ENCODE assay signal across 17 cellular contexts in genomic region chr5:173730610-173731302, GRCh38.
"Had no signal": no experiment of that assay in that cellular context is flagged by ENCODE, and none has a peak within 500 bp of the region (broad histone marks: within the 10 kb centered on the region; RNA-seq: fewer than 3 reads in every experiment).

No MANE protein-coding gene starts in this region.

- H3K4me3 Mint-ChIP-seq: activated B cell treated with CpG ODN at 0.5 μM for 24 hours; activated CD4-positive, alpha-beta T cell treated with anti-CD3 and anti-CD28 coated beads, Interleukin-2, amount 10 ng/mL, durations not matched to agents 24 days and 14 days; activated naive CD4-positive, alpha-beta T cell treated with anti-CD3 and anti-CD28 coated beads for 36 hours; activated T-helper 1 cell treated with anti-CD3 and anti-CD28 coated beads, Interleukin-12 subunit alpha, Interleukin-12 subunit beta, Interleukin-2, Interleukin-4 antibody, amounts not matched to agents 30 ng/mL and 10 ng/mL and 1 ng/mL, durations not matched to agents 14 hours and 24 hours and 36 hours; mesothelial cell of epicardium; stimulated activated effector memory CD8-positive, alpha-beta T cell treated with anti-CD3 and anti-CD28 coated beads, Interleukin-12 subunit alpha, Interleukin-12 subunit beta, amount 100 ng/mL, for 72 hours had no signal

- H3K9me3 ChIP-seq: neutrophil, prostate gland, right lobe of liver had no signal

- H3K27me3 ChIP-seq: heart right ventricle, neutrophil, right lobe of liver had no signal

- H3K27ac Mint-ChIP-seq: activated B cell treated with CpG ODN at 0.5 μM for 24 hours; activated CD4-positive, alpha-beta T cell treated with anti-CD3 and anti-CD28 coated beads, Interleukin-2, amount 10 ng/mL, durations not matched to agents 24 days and 14 days; activated naive CD4-positive, alpha-beta T cell treated with anti-CD3 and anti-CD28 coated beads for 36 hours; activated T-helper 1 cell treated with anti-CD3 and anti-CD28 coated beads, Interleukin-12 subunit alpha, Interleukin-12 subunit beta, Interleukin-2, Interleukin-4 antibody, amounts not matched to agents 30 ng/mL and 10 ng/mL and 1 ng/mL, durations not matched to agents 14 hours and 24 hours and 36 hours; mesothelial cell of epicardium; stimulated activated effector memory CD8-positive, alpha-beta T cell treated with anti-CD3 and anti-CD28 coated beads, Interleukin-12 subunit alpha, Interleukin-12 subunit beta, amount 100 ng/mL, for 72 hours had no signal

- H3K27me3 Mint-ChIP-seq: activated B cell treated with CpG ODN at 0.5 μM for 24 hours; activated CD4-positive, alpha-beta T cell treated with anti-CD3 and anti-CD28 coated beads, Interleukin-2, amount 10 ng/mL, durations not matched to agents 24 days and 14 days had no signal

- DNase-seq: activated B cell treated with CpG ODN at 0.5 μM for 24 hours; activated CD4-positive, alpha-beta T cell treated with anti-CD3 and anti-CD28 coated beads, Interleukin-2, amount 10 ng/mL, durations not matched to agents 24 days and 14 days; activated naive CD4-positive, alpha-beta T cell treated with anti-CD3 and anti-CD28 coated beads for 36 hours; caudate nucleus; effector CD8-positive, alpha-beta T cell; heart right ventricle; islet precursor cell; right lobe of liver; trophoblast cell had no signal

- H3K4me3 ChIP-seq: coronary artery, heart right ventricle, prostate gland, right lobe of liver had no signal

- H3K27ac ChIP-seq: coronary artery, heart right ventricle, neutrophil, prostate gland, right lobe of liver had no signal

- FAIRE-seq: astrocyte, frontal cortex had no signal

- H3K36me3 ChIP-seq: heart right ventricle, neutrophil, prostate gland, right lobe of liver had no signal

- H3K9me3 Mint-ChIP-seq: activated CD4-positive, alpha-beta T cell treated with anti-CD3 and anti-CD28 coated beads, Interleukin-2, amount 10 ng/mL, durations not matched to agents 24 days and 14 days; activated naive CD4-positive, alpha-beta T cell treated with anti-CD3 and anti-CD28 coated beads for 36 hours; activated T-helper 1 cell treated with anti-CD3 and anti-CD28 coated beads, Interleukin-12 subunit alpha, Interleukin-12 subunit beta, Interleukin-2, Interleukin-4 antibody, amounts not matched to agents 30 ng/mL and 10 ng/mL and 1 ng/mL, durations not matched to agents 14 hours and 24 hours and 36 hours; stimulated activated effector memory CD8-positive, alpha-beta T cell treated with anti-CD3 and anti-CD28 coated beads, Interleukin-12 subunit alpha, Interleukin-12 subunit beta, amount 100 ng/mL, for 72 hours had no signal

- ATAC-seq: heart right ventricle; right lobe of liver; stimulated activated effector memory CD8-positive, alpha-beta T cell treated with anti-CD3 and anti-CD28 coated beads, Interleukin-12 subunit alpha, Interleukin-12 subunit beta, amount 100 ng/mL, for 72 hours had no signal

- H3K4me1 Mint-ChIP-seq: activated CD4-positive, alpha-beta T cell treated with anti-CD3 and anti-CD28 coated beads, Interleukin-2, amount 10 ng/mL, durations not matched to agents 24 days and 14 days had no signal

- H3K4me1 ChIP-seq: heart right ventricle, prostate gland had no signal
